11 cellular contexts compared by ENCODE assay signal in the genomic region with DNA sequence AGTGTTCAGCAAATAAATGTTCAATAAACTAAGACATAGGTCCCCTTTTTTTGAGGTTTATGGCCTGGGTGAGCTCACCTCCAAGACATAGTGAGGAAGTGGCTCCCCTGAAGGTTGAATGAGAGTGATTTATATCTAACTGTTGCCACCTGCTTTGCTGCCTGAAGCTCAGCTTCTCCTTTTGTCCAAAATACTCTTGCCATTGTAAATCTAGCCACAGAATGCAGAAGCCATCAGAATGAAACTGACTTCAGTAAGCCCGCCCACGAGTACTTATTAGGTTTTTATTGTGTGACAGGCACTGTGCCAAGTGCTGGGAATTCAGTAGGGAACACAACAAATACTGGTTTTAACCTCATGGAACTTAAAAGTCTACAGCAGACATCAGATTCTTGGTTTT. TPM values are rescaled to one million over a fixed set of nuclear protein-coding genes. Genes with fewer than 3 reads are reported as not detected.
A peak's percentile ranks its signal among the peaks of the same experiment; 100 is the strongest.
DNase-seq lines count a peak whose midpoint lies in the region; ATAC-seq and TF ChIP-seq lines count a peak whose summit lies in the region.
"Had no signal": no experiment of that assay in that cellular context is flagged by ENCODE, and none has a peak within 500 bp of the region (broad histone marks: within the 10 kb centered on the region; RNA-seq: fewer than 3 reads in every experiment).

No MANE protein-coding gene starts in this region.

- WGBS in esophagus squamous epithelium, 2 donors: 23 to 25% methylated on average over 2 of the region's 2 CpGs

- H3K4me3 ChIP-seq in SU-DHL-6 (ENCODE audit: insufficient read depth, low read length, poor library complexity, severe bottlenecking) (no peak overlapping the region), esophagus squamous epithelium (no peak overlapping the region)

- H3F3A ChIP-seq in SU-DHL-6 (ENCODE audit: insufficient read depth): 0 out of 2 replicates have a peak, but pooled peaks cover 4% of the 10 kb centered on the region

- intact Hi-C loops in esophagus squamous epithelium (cut with DNase I): no loop called here
- intact Hi-C loops in Right ventricle myocardium inferior (cut with DNase I): no loop called here

- no peaks in the 10 kb centered on the region for H3K9me3 ChIP-seq in SU-DHL-6 (ENCODE audit: insufficient read depth, low read length)
- H3K9me3 ChIP-seq in esophagus squamous epithelium: no peaks in the 10 kb centered on the region

- H2AFZ ChIP-seq in SU-DHL-6 (ENCODE audit: low read depth, low read length, severe bottlenecking): no peak overlapping the region

- ATAC-seq in HG03565 (IDR thresholded peaks at IDR 0.05; ENCODE audit: unreplicated experiment): peak; percentile 52
- no peak for ATAC-seq in Right ventricle myocardium inferior
- ATAC-seq in GM19467 (IDR thresholded peaks at IDR 0.05; ENCODE audit: unreplicated experiment): no peak

- no peaks in the 10 kb centered on the region for H3K27me3 ChIP-seq in SU-DHL-6 (ENCODE audit: low read length)
- H3K27me3 ChIP-seq in esophagus squamous epithelium: no peaks in the 10 kb centered on the region

- H3K9ac ChIP-seq in SU-DHL-6 (ENCODE audit: low read length): peak overlapping the region; percentile 8; the same call in 1 of the 2 replicates

- no peak for TF ChIP-seq POLR2A in esophagus squamous epithelium (IDR thresholded peaks at IDR 0.05)

- peaks cover 0 to 15% (median 3%) of the 10 kb centered on the region in 3 donors for H3K4me1 ChIP-seq in esophagus squamous epithelium

- H3K9me2 ChIP-seq in SU-DHL-6 (replicated peaks; ENCODE audit: insufficient read depth, low read length): no peaks in the 10 kb centered on the region

- no peaks in the 10 kb centered on the region for H3K36me3 ChIP-seq in SU-DHL-6 (ENCODE audit: low read length)
- H3K36me3 ChIP-seq in esophagus squamous epithelium: no peaks in the 10 kb centered on the region

- no peaks in the 10 kb centered on the region for H4K20me1 ChIP-seq in SU-DHL-6 (ENCODE audit: low read depth, low read length)

- TF ChIP-seq CTCF in SU-DHL-6 (IDR thresholded peaks at IDR 0.05; ENCODE audit: insufficient read depth, low read length, poor library complexity, severe bottlenecking): no peak
- no peak for TF ChIP-seq CTCF in esophagus squamous epithelium (IDR thresholded peaks at IDR 0.05)

- H3K27ac ChIP-seq in SU-DHL-6 (ENCODE audit: low read depth, low read length) (peak overlapping the region; percentile 80), esophagus squamous epithelium (no peak overlapping the region)
- H3K27ac ChIP-seq: 22Rv1 had no signal

- H3K4me2 ChIP-seq in SU-DHL-6 (ENCODE audit: low read depth, low read length, poor library complexity, severe bottlenecking): peak overlapping the region; percentile 57

- DNase-seq in DMS153 (lab: John Stamatoyannopoulos, UW) (peak; percentile 6), DMS153 treated with DMSO at 0.1 percent for 48 hours (lab: John Stamatoyannopoulos, UW; ENCODE audit: unreplicated experiment) (no peak), renal cortical epithelial cell (ENCODE audit: low read depth) (peak; percentile 52), esophagus squamous epithelium (lab: John Stamatoyannopoulos, UW) (no peak), Right ventricle myocardium inferior (ENCODE audit: missing footprints) (no peak)
- DNase-seq: HFFc6, NCI-H1436 treated with DMSO at 0.1 percent for 48 hours had no signal

- no peaks in the 10 kb centered on the region for H3K79me2 ChIP-seq in SU-DHL-6 (ENCODE audit: insufficient read depth, low read length)

RNA-seq across cellular contexts. Expression of a gene that starts 18.0 kb away (rescaled TPM):
- total RNA-seq in renal cortical epithelial cell: 0.45 TPM in 1 of 2 replicates, not detected in the other
- total RNA-seq in esophagus squamous epithelium: 1 to 10 TPM in 2 of 4 donors, under 1 TPM in 1, not detected in 1; 0.76 to 1.5 (median 1.1) TPM
- not detected for total RNA-seq in Right ventricle myocardium inferior
- total RNA-seq: HFFc6 had no signal

Comparison
In these comparisons a context has a peak if more than half of its experiments do, and no peak if none do; other contexts are left out.
1. DNase-seq: peak in DMS153 (single experiment) and renal cortical epithelial cell (single experiment); none in DMS153 treated with DMSO at 0.1 percent for 48 hours (single experiment), esophagus squamous epithelium (single experiment) and Right ventricle myocardium inferior (single experiment).